In genomic region chr15:64010719-64011118, GRCh38 we compare ENCODE assay signal across 8 cellular contexts. TPM values are rescaled to one million over a fixed set of nuclear protein-coding genes. Genes with fewer than 3 reads are reported as not detected.
A peak's percentile ranks its signal among the peaks of the same experiment; 100 is the strongest.
DNase-seq lines count a peak whose midpoint lies in the region; ATAC-seq lines count a peak whose summit lies in the region.

No MANE protein-coding gene starts in this region.

- H3K27me3 Mint-ChIP-seq in memory B cell = no peaks in the 10 kb centered on the region

- peak; percentile 79 for ATAC-seq in GM21390 (IDR thresholded peaks at IDR 0.05; ENCODE audit: unreplicated experiment)
- ATAC-seq in memory B cell (ENCODE audit: low read depth) = peak; percentile 96
- ATAC-seq in stimulated activated naive CD8-positive, alpha-beta T cell treated with anti-CD3 and anti-CD28 coated beads, Interleukin-15, Interleukin-2, amounts not matched to agents 100 U/mL and 50 U/mL, for 24 hours = peak; percentile 90

- H3K4me3 Mint-ChIP-seq in memory B cell = peak overlapping the region; percentile 81

- peaks cover 4% of the 10 kb centered on the region for H3K36me3 Mint-ChIP-seq in memory B cell

- peak; percentile 97 for DNase-seq in Caki2 (ENCODE audit: low read depth)
- DNase-seq in HT-29 (ENCODE audit: low spot score) = peak; percentile 82
- DNase-seq in T-helper 9 cell = peak; percentile 75
- peak; percentile 97 for DNase-seq in astrocyte of the hippocampus (ENCODE audit: low read depth, low spot score)
- peak; percentile 67 to 86 for DNase-seq in memory B cell (ENCODE audit: low spot score in 2 of 2)
- peak; percentile 84 for DNase-seq in stimulated activated naive CD8-positive, alpha-beta T cell treated with anti-CD3 and anti-CD28 coated beads, Interleukin-15, Interleukin-2, amounts not matched to agents 100 U/mL and 50 U/mL, for 24 hours
- DNase-seq in NCI-H748 (lab: John Stamatoyannopoulos, UW; ENCODE audit: unreplicated experiment) = no peak

- H3K9me3 Mint-ChIP-seq in memory B cell = no peaks in the 10 kb centered on the region

- in situ Hi-C loops in Caki2 (cut with HindIII; ENCODE audit: low pct_unique_long_range_greater_than_20kb, low sequenced_read_pairs) = no loop called here

- peaks cover 39% of the 10 kb centered on the region for H3K4me1 Mint-ChIP-seq in memory B cell

- H3K27ac Mint-ChIP-seq in memory B cell = peak overlapping the region; percentile 98

RNA-seq across cellular contexts. Expression of gene DAPK2, which starts 35.6 kb away (rescaled TPM):
- 3.5 and 6.0 TPM in 2 replicates for total RNA-seq in Caki2 (2014; rRNA removed; shearing (Covaris generic); ENCODE audit: low replicate concordance)
- total RNA-seq in HT-29 (2014; rRNA removed; shearing (Covaris generic)) = 0.52 and 4.4 TPM in 2 replicates
